ENCODE assay signal across 16 cellular contexts in genomic region chr16:58034786-58035185, GRCh38. TPM values are rescaled to one million over a fixed set of nuclear protein-coding genes. Genes with fewer than 3 reads are reported as not detected.
DNase-seq lines count a peak whose midpoint lies in the region; ATAC-seq and TF ChIP-seq lines count a peak whose summit lies in the region.
"Had no signal": no experiment of that assay in that cellular context is flagged by ENCODE, and none has a peak within 500 bp of the region (broad histone marks: within the 10 kb centered on the region; RNA-seq: fewer than 3 reads in every experiment).

No MANE protein-coding gene starts in this region.

- TF ChIP-seq POLR2A in thyroid gland (IDR thresholded peaks at IDR 0.05), result no peak

- no TSS peak for BruUV-seq in OCI-LY7 (replicated peaks; lab: Mats Ljungman, UMichigan)

- H3K27me3 ChIP-seq in left ventricle myocardium inferior (ENCODE audit: low read depth) (no peaks in the 10 kb centered on the region), thyroid gland (no peaks in the 10 kb centered on the region)

- no peak for TF ChIP-seq CTCF in OCI-LY7 (conservative IDR thresholded peaks at IDR 0.05; ENCODE audit: low read length)
- TF ChIP-seq CTCF in left ventricle myocardium inferior (IDR thresholded peaks at IDR 0.05; ENCODE audit: borderline replicate concordance), result no peak
- no peak for TF ChIP-seq CTCF in thyroid gland (IDR thresholded peaks at IDR 0.05)

- ATAC-seq in Right ventricle myocardium inferior (peak; percentile 20), HG03520 (IDR thresholded peaks at IDR 0.05; ENCODE audit: unreplicated experiment) (no peak), HG03095 (IDR thresholded peaks at IDR 0.05; ENCODE audit: unreplicated experiment) (no peak)
- ATAC-seq: A549 had no signal

- H3K9me2 ChIP-seq in OCI-LY7 (ENCODE audit: insufficient read depth, low read length), result no peaks in the 10 kb centered on the region

- H3K4me2 ChIP-seq in OCI-LY7 (ENCODE audit: low read length), result peak overlapping the region; percentile 75
- H3K4me2 ChIP-seq: A549 had no signal

- H3K4me1 ChIP-seq in OCI-LY7 (ENCODE audit: insufficient read depth, low read length, poor library complexity, severe bottlenecking) (peaks cover 45% of the 10 kb centered on the region), left ventricle myocardium inferior (peaks cover 70% of the 10 kb centered on the region), thyroid gland (peaks cover 63 to 66% of the 10 kb centered on the region in 2 donors)

- H3K9me3 ChIP-seq in OCI-LY7 (ENCODE audit: low read length), result no peaks in the 10 kb centered on the region
- H3K9me3 ChIP-seq in left ventricle myocardium inferior (replicated peaks), result no peaks in the 10 kb centered on the region
- no peaks in the 10 kb centered on the region for H3K9me3 ChIP-seq in thyroid gland
- H3K9me3 ChIP-seq: A549 had no signal

- H4K20me1 ChIP-seq in OCI-LY7 (ENCODE audit: insufficient read depth, low read length), result no peaks in the 10 kb centered on the region

- intact Hi-C loops in Right ventricle myocardium inferior (cut with DNase I) (no loop called here), cardiac septum (cut with DNase I) (loop anchor here (5.0 kb wide), 2 partner anchors 68 to 163 kb away; partner anchors contain the start of gene CSNK2A2), OCI-LY7 (cut with micrococcal nuclease; ENCODE audit: unreplicated experiment) (loop anchor here (1.0 kb wide), 1 partner anchor 134 kb away; no protein-coding TSS in a partner anchor), left ventricle myocardium inferior (cut with micrococcal nuclease) (loop anchor here (5.0 kb wide), 1 partner anchor 93 kb away; the partner anchor contains the start of gene CFAP20), thyroid gland (cut with DNase I) (loop anchor here (5.0 kb wide), 1 partner anchor 33 kb away; no protein-coding TSS in a partner anchor)

- WGBS in thyroid gland, 2 donors, result 62 to 74% methylated on average over 11 of the region's 11 CpGs

- H3K36me3 ChIP-seq in OCI-LY7 (ENCODE audit: insufficient read depth, low read length), result no peaks in the 10 kb centered on the region
- H3K36me3 ChIP-seq in left ventricle myocardium inferior, result peaks cover 26% of the 10 kb centered on the region
- H3K36me3 ChIP-seq in thyroid gland, result peaks cover 4 to 17% of the 10 kb centered on the region in 2 donors

- DNase-seq in Right ventricle myocardium inferior (ENCODE audit: missing footprints) (no peak), cardiac septum (ENCODE audit: low spot score) (no peak), OCI-LY7 (ENCODE audit: low spot score) (peak; percentile 57), left ventricle myocardium inferior (no peak), thyroid gland (peak in 1 of 2 donors; percentile 30), UCSD-AML1 (lab: John Stamatoyannopoulos, UW; ENCODE audit: unreplicated experiment) (no peak)
- DNase-seq: DMS 273 treated with DMSO at 0.1 percent for 48 hours, GF-D8, HFFc6, IMR-90, NCI-H1930, NCI-H2171 treated with DMSO at 0.1 percent for 48 hours, SIG-M5 had no signal

- peak overlapping the region; percentile 63 for H2AFZ ChIP-seq in OCI-LY7 (ENCODE audit: low read length)

- no peaks in the 10 kb centered on the region for H3K79me2 ChIP-seq in OCI-LY7 (ENCODE audit: insufficient read depth, low read depth, low read length)

- POLR2A ChIA-PET in OCI-LY7 (lab: Charles Lee), result interaction anchor here (0.9 to 1.8 kb wide), 2 partner anchors 19 to 86 kb away, joined by 3 to 5 read pairs; no protein-coding TSS in a partner anchor

- H3K27ac ChIP-seq in OCI-LY7 (ENCODE audit: low read depth, low read length, poor library complexity, severe bottlenecking) (peak overlapping the region; percentile 54), left ventricle myocardium inferior (replicated peaks) (peak overlapping the region; percentile 96), thyroid gland (peak overlapping the region; percentile 76 to 89 (median 88))
- H3K27ac ChIP-seq: A549 had no signal

- peak overlapping the region; percentile 46 for H3K4me3 ChIP-seq in OCI-LY7 (ENCODE audit: low read depth, low read length, poor library complexity, severe bottlenecking)
- peak overlapping the region; percentile 24 for H3K4me3 ChIP-seq in left ventricle myocardium inferior
- H3K4me3 ChIP-seq in thyroid gland (replicated peaks in 1 of 3), result no peak overlapping the region
- H3K4me3 ChIP-seq: A549 had no signal

- CTCF ChIA-PET in OCI-LY7 (lab: Charles Lee; ENCODE audit: unreplicated experiment), result interaction anchor here (0.5 to 0.8 kb wide), 8 partner anchors 35 to 1626 kb away, joined by 3 to 13 read pairs (median 3); no protein-coding TSS in a partner anchor

RNA-seq across cellular contexts. Expression of gene MMP15, which starts 9.2 kb away (rescaled TPM):
- total RNA-seq in Right ventricle myocardium inferior (70.3 TPM), cardiac septum (53.5 TPM), OCI-LY7 (2022) (0.18 and 0.21 TPM in 2 replicates), left ventricle myocardium inferior (64.1 TPM), thyroid gland (100 to 1,000 TPM in 1 of 4 donors, 10 to 100 TPM in 3; 36.5 to 105 (median 80.5) TPM)
- not detected in 2 replicates for total RNA-seq in OCI-LY7 (2014; rRNA removed; shearing (Covaris generic))

RNA-seq across cellular contexts. Expression of gene USB1, which starts 33.6 kb away (rescaled TPM):
- total RNA-seq in Right ventricle myocardium inferior (36.2 TPM), cardiac septum (36.0 TPM), OCI-LY7 (2022) (39.5 and 48.3 TPM in 2 replicates), left ventricle myocardium inferior (35.2 TPM), thyroid gland (10 to 100 TPM; 31.4 to 79.0 (median 60.0) TPM)
- total RNA-seq in OCI-LY7 (2014; rRNA removed; shearing (Covaris generic)), result 10.4 and 12.5 TPM in 2 replicates

RNA-seq across cellular contexts. Expression of gene ZNF319, which starts 34.3 kb away (rescaled TPM):
- total RNA-seq in Right ventricle myocardium inferior, result 7.0 TPM
- 7.2 TPM for total RNA-seq in cardiac septum
- 4.2 and 4.7 TPM in 2 replicates for total RNA-seq in OCI-LY7 (2014; rRNA removed; shearing (Covaris generic))
- total RNA-seq in OCI-LY7 (2022), result 12.7 and 13.0 TPM in 2 replicates
- 10.0 TPM for total RNA-seq in left ventricle myocardium inferior
- 10 to 100 TPM; 12.1 to 24.0 (median 18.7) TPM for total RNA-seq in thyroid gland

Comparison
In these comparisons a context has a peak if more than half of its experiments do, and no peak if none do; other contexts are left out.
1. H3K4me3 ChIP-seq: peak in OCI-LY7 (single experiment) and left ventricle myocardium inferior (single experiment); none in thyroid gland (0 of 3).
2. RNA of gene MMP15, which starts 9.2 kb away (total RNA-seq): 36.5 to 105 TPM in thyroid gland, 70.3 TPM in Right ventricle myocardium inferior (single experiment), 64.1 TPM in left ventricle myocardium inferior (single experiment) and 53.5 TPM in cardiac septum (single experiment); 0.18 to 0.21 TPM in OCI-LY7; every median in the first group is over 10 times any median in the second.
3. Peak in every context shown above with its lines, with median percentiles within 50 percentile points of each other: H3K27ac ChIP-seq.